In the genomic region with DNA sequence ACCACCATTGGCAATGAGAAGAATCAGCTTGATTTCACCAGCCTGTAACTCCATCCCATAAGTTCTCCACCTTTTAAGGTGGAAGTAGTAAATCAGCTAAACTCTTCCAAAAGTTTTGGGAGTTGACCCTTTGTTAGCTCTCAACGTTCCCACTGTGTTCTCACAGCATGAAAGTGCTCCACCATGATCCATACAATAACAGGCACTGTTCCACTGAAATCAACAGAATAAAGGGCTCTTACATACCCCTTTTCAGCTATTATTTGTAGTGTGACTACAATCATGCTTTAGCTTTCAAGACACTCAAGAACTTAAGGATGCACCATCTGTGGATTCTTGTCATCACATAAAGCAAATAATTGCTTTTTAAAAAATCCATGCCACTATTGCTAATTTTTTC, we compare ENCODE assay signal across 16 cellular contexts.
"Had no signal": no experiment of that assay in that cellular context is flagged by ENCODE, and none has a peak within 500 bp of the region (broad histone marks: within the 10 kb centered on the region; RNA-seq: fewer than 3 reads in every experiment).

No MANE protein-coding gene starts in this region.

- ATAC-seq: gastrocnemius medialis; heart right ventricle; stimulated activated naive CD8-positive, alpha-beta T cell treated with anti-CD3 and anti-CD28 coated beads, Interleukin-15, amount 100 ng/mL, for 72 hours had no signal

- H3K4me3 ChIP-seq: breast epithelium, gastrocnemius medialis, heart right ventricle, tibial nerve, vagina had no signal

- H3K27me3 Mint-ChIP-seq: activated CD4-positive, alpha-beta memory T cell treated with anti-CD3 and anti-CD28 coated beads for 36 hours; activated naive CD8-positive, alpha-beta T cell treated with anti-CD3 and anti-CD28 coated beads, Interleukin-2, amount 10 ng/mL, durations not matched to agents 7 days and 5 days; stimulated activated naive CD8-positive, alpha-beta T cell treated with anti-CD3 and anti-CD28 coated beads, Interleukin-15, amount 100 ng/mL, for 72 hours had no signal

- H3K36me3 ChIP-seq: breast epithelium, gastrocnemius medialis, heart right ventricle, neutrophil, tibial nerve, vagina had no signal

- H3K27me3 ChIP-seq: breast epithelium, gastrocnemius medialis, neutrophil, tibial nerve, vagina had no signal

- H3K9me3 ChIP-seq: breast epithelium, gastrocnemius medialis, heart right ventricle, neutrophil, tibial nerve, vagina had no signal

- H3K27ac ChIP-seq: breast epithelium, gastrocnemius medialis, heart right ventricle, neutrophil, vagina had no signal

- H3K9me3 Mint-ChIP-seq: activated CD4-positive, alpha-beta memory T cell treated with anti-CD3 and anti-CD28 coated beads for 36 hours; activated T-cell treated with anti-CD3 and anti-CD28 coated beads, Interleukin-2, amount 50 U/mL, for 72 hours; stimulated activated naive CD8-positive, alpha-beta T cell treated with anti-CD3 and anti-CD28 coated beads, Interleukin-15, amount 100 ng/mL, for 72 hours had no signal

- H3K4me1 ChIP-seq: breast epithelium, gastrocnemius medialis had no signal

- DNase-seq: activated CD4-positive, alpha-beta memory T cell treated with anti-CD3 and anti-CD28 coated beads for 36 hours; activated CD4-positive, alpha-beta T cell treated with anti-CD3 and anti-CD28 coated beads for 1 hour; activated gamma-delta T cell treated with Interleukin-2 at 50 U/mL for 16 hours; activated naive CD8-positive, alpha-beta T cell treated with anti-CD3 and anti-CD28 coated beads, Interleukin-2, amount 10 ng/mL, durations not matched to agents 7 days and 5 days; activated T-cell treated with anti-CD3 and anti-CD28 coated beads, Interleukin-2, amount 50 U/mL, for 72 hours; gastrocnemius medialis; heart right ventricle; posterior cingulate gyrus; stimulated activated CD4-positive, alpha-beta T cell treated with anti-CD3 and anti-CD28 coated beads, Interleukin-15, amount 100 ng/mL, for 24 hours; stimulated activated CD4-positive, alpha-beta T cell treated with anti-CD3 and anti-CD28 coated beads, Interleukin-4, amount 100 ng/mL, for 24 hours; stimulated activated naive CD8-positive, alpha-beta T cell treated with anti-CD3 and anti-CD28 coated beads, Interleukin-15, amount 100 ng/mL, for 72 hours; T-helper 9 cell had no signal

- H3K4me1 Mint-ChIP-seq: stimulated activated naive CD8-positive, alpha-beta T cell treated with anti-CD3 and anti-CD28 coated beads, Interleukin-15, amount 100 ng/mL, for 72 hours had no signal

- H3K36me3 Mint-ChIP-seq: activated CD4-positive, alpha-beta memory T cell treated with anti-CD3 and anti-CD28 coated beads for 36 hours had no signal

- H3K27ac Mint-ChIP-seq: activated CD4-positive, alpha-beta memory T cell treated with anti-CD3 and anti-CD28 coated beads for 36 hours; activated naive CD8-positive, alpha-beta T cell treated with anti-CD3 and anti-CD28 coated beads, Interleukin-2, amount 10 ng/mL, durations not matched to agents 7 days and 5 days; stimulated activated naive CD8-positive, alpha-beta T cell treated with anti-CD3 and anti-CD28 coated beads, Interleukin-15, amount 100 ng/mL, for 72 hours had no signal

- H3K4me3 Mint-ChIP-seq: activated CD4-positive, alpha-beta memory T cell treated with anti-CD3 and anti-CD28 coated beads for 36 hours; activated naive CD8-positive, alpha-beta T cell treated with anti-CD3 and anti-CD28 coated beads, Interleukin-2, amount 10 ng/mL, durations not matched to agents 7 days and 5 days; activated T-cell treated with anti-CD3 and anti-CD28 coated beads, Interleukin-2, amount 50 U/mL, for 72 hours; stimulated activated naive CD8-positive, alpha-beta T cell treated with anti-CD3 and anti-CD28 coated beads, Interleukin-15, amount 100 ng/mL, for 72 hours had no signal
